23 cellular contexts compared by ENCODE assay signal in genomic region chr13:44012910-44013309, GRCh38.
A peak's percentile ranks its signal among the peaks of the same experiment; 100 is the strongest.
DNase-seq lines count a peak whose midpoint lies in the region; ATAC-seq, FAIRE-seq and TF ChIP-seq lines count a peak whose summit lies in the region.
"Had no signal": no experiment of that assay in that cellular context is flagged by ENCODE, and none has a peak within 500 bp of the region (broad histone marks: within the 10 kb centered on the region; RNA-seq: fewer than 3 reads in every experiment).

No MANE protein-coding gene starts in this region.

- no peaks in the 10 kb centered on the region for H3K4me1 Mint-ChIP-seq in CD8-positive, alpha-beta T cell (ENCODE audit: low read depth)

- peak overlapping the region; percentile 49; the same call in 1 of the 2 replicates for H3K9ac ChIP-seq in BLaER1
- H3K9ac ChIP-seq: GM23248 had no signal

- H3K27ac ChIP-seq in BLaER1 (peak overlapping the region; percentile 67), pancreas (peak overlapping the region in 2 of 4 donors; percentile 36 to 55)
- no peak overlapping the region for H3K27ac ChIP-seq in CD8-positive, alpha-beta T cell (ENCODE audit: low read depth, low read length)
- H3K27ac ChIP-seq: epithelial cell of prostate, GM23248, RWPE1, VCaP had no signal

- no peak for TF ChIP-seq POLR2A in erythroblast (IDR thresholded peaks at IDR 0.05; ENCODE audit: low read length)

- H3K36me3 Mint-ChIP-seq in CD8-positive, alpha-beta T cell: no peaks in the 10 kb centered on the region
- H3K36me3 Mint-ChIP-seq: stimulated activated memory B cell treated with anti-CD40 and anti-IgM and Interleukin-4, amounts not matched to agents 10 μg/mL and 1 μg/mL and 100 μg/mL, for 72 hours had no signal

- no peaks in the 10 kb centered on the region for H3K27me3 Mint-ChIP-seq in CD8-positive, alpha-beta T cell (ENCODE audit: low read depth)
- H3K27me3 Mint-ChIP-seq: CD4-positive, alpha-beta T cell had no signal

- DNase-seq in RPMI7951 (ENCODE audit: low read depth) (peak; percentile 72), foreskin melanocyte (peak; percentile 9), pancreas (no peak), erythroblast (lab: John Stamatoyannopoulos, UW) (no peak), DMS114 treated with DMSO at 0.1 percent for 48 hours (lab: John Stamatoyannopoulos, UW; ENCODE audit: unreplicated experiment) (no peak)
- no peak for DNase-seq in CD8-positive, alpha-beta T cell
- DNase-seq: activated naive CD4-positive, alpha-beta T cell; activated T-cell treated with anti-CD3 and anti-CD28 coated beads for 4 hours; CD4-positive, alpha-beta T cell; cortex of kidney; DND-41; NCI-H1436 treated with DMSO at 0.1 percent for 48 hours; T-helper 1 cell; upper lobe of left lung had no signal

- POLR2A ChIA-PET in CD8-positive, alpha-beta T cell (lab: Charles Lee): no interaction called here

- H3K9me3 ChIP-seq in BLaER1: no peaks in the 10 kb centered on the region
- no peaks in the 10 kb centered on the region for H3K9me3 ChIP-seq in pancreas
- no peaks in the 10 kb centered on the region for H3K9me3 ChIP-seq in CD8-positive, alpha-beta T cell (ENCODE audit: low read length)
- H3K9me3 ChIP-seq: upper lobe of left lung had no signal

- 91 to 94% methylated on average over 1 of the region's 1 CpG for WGBS in pancreas, 2 donors

- H3K27ac Mint-ChIP-seq in CD8-positive, alpha-beta T cell: no peak overlapping the region
- H3K27ac Mint-ChIP-seq: CD4-positive, alpha-beta T cell; stimulated activated memory B cell treated with anti-CD40 and anti-IgM and Interleukin-4, amounts not matched to agents 10 μg/mL and 1 μg/mL and 100 μg/mL, for 72 hours had no signal

- no peak overlapping the region for H3K4me3 Mint-ChIP-seq in CD8-positive, alpha-beta T cell
- H3K4me3 Mint-ChIP-seq: CD4-positive, alpha-beta T cell; neural crest cell; stimulated activated memory B cell treated with anti-CD40 and anti-IgM and Interleukin-4, amounts not matched to agents 10 μg/mL and 1 μg/mL and 100 μg/mL, for 72 hours had no signal

- peak overlapping the region; percentile 80 for H3K4me2 ChIP-seq in BLaER1

- no peaks in the 10 kb centered on the region for H3K27me3 ChIP-seq in BLaER1
- no peaks in the 10 kb centered on the region for H3K27me3 ChIP-seq in pancreas
- no peaks in the 10 kb centered on the region for H3K27me3 ChIP-seq in CD8-positive, alpha-beta T cell (ENCODE audit: insufficient read depth, low read length)
- H3K27me3 ChIP-seq: upper lobe of left lung had no signal

- no peaks in the 10 kb centered on the region for H3K36me3 ChIP-seq in BLaER1
- H3K36me3 ChIP-seq in pancreas: no peaks in the 10 kb centered on the region
- no peaks in the 10 kb centered on the region for H3K36me3 ChIP-seq in CD8-positive, alpha-beta T cell (ENCODE audit: insufficient read depth, low read length)
- H3K36me3 ChIP-seq: upper lobe of left lung had no signal

- no peaks in the 10 kb centered on the region for H4K20me1 ChIP-seq in BLaER1

- CTCF ChIA-PET in CD8-positive, alpha-beta T cell (lab: Charles Lee): no interaction called here

- ATAC-seq in pancreas (peak in 3 of 4 donors; percentile 31 to 58 (median 39)), HG02798 (IDR thresholded peaks at IDR 0.05; ENCODE audit: poor library complexity, unreplicated experiment) (no peak)
- ATAC-seq in CD8-positive, alpha-beta T cell: no peak
- ATAC-seq: stimulated activated memory B cell treated with anti-CD40 and anti-IgM and Interleukin-4, amounts not matched to agents 10 μg/mL and 1 μg/mL and 100 μg/mL, for 72 hours had no signal

- H3K4me3 ChIP-seq in BLaER1 (peak overlapping the region; percentile 17; the same call in 1 of the 2 replicates), pancreas (no peak overlapping the region)
- no peak overlapping the region for H3K4me3 ChIP-seq in CD8-positive, alpha-beta T cell (ENCODE audit: low read depth, low read length)
- H3K4me3 ChIP-seq: GM23248, upper lobe of left lung had no signal

- no peaks in the 10 kb centered on the region for H3K9me3 Mint-ChIP-seq in CD8-positive, alpha-beta T cell
- H3K9me3 Mint-ChIP-seq: CD4-positive, alpha-beta T cell; neural crest cell; stimulated activated memory B cell treated with anti-CD40 and anti-IgM and Interleukin-4, amounts not matched to agents 10 μg/mL and 1 μg/mL and 100 μg/mL, for 72 hours had no signal

- intact Hi-C loops in pancreas (cut with DNase I): no loop called here
- intact Hi-C loops in CD8-positive, alpha-beta T cell (cut with DNase I, micrococcal nuclease): no loop called here

- FAIRE-seq in pancreas (lab: Jason Lieb, UNC): no peak
- FAIRE-seq: GM18507 had no signal

- H3K4me1 ChIP-seq in BLaER1: peaks cover 45% of the 10 kb centered on the region
- H3K4me1 ChIP-seq in pancreas: peaks cover 0 to 7% (median 0%) of the 10 kb centered on the region in 3 donors
- H3K4me1 ChIP-seq in CD8-positive, alpha-beta T cell (ENCODE audit: insufficient read depth, low read length): no peaks in the 10 kb centered on the region

- TF ChIP-seq CTCF in pancreas (IDR thresholded peaks at IDR 0.05): no peak
- no peak for TF ChIP-seq CTCF in CD8-positive, alpha-beta T cell (IDR thresholded peaks at IDR 0.05)

Comparison
In these comparisons a context has a peak if more than half of its experiments do, and no peak if none do; other contexts are left out.
1. DNase-seq: peak in RPMI7951 (single experiment) and foreskin melanocyte (single experiment); none in pancreas (0 of 6), erythroblast (0 of 2), CD8-positive, alpha-beta T cell (0 of 7) and DMS114 treated with DMSO at 0.1 percent for 48 hours (single experiment).
2. ATAC-seq: peak in pancreas (3 of 4); none in HG02798 (single experiment) and CD8-positive, alpha-beta T cell (single experiment).